In genomic region chr9:86354048-86354881, GRCh38 we compare ENCODE assay signal across 8 cellular contexts. TPM values are rescaled to one million over a fixed set of nuclear protein-coding genes. Genes with fewer than 3 reads are reported as not detected.
A peak's percentile ranks its signal among the peaks of the same experiment; 100 is the strongest.
DNase-seq lines count a peak whose midpoint lies in the region; ATAC-seq, FAIRE-seq and TF ChIP-seq lines count a peak whose summit lies in the region.

Gene TUT7, minus strand, starts transcription at chr9:86354410. Its CDS starts 1,211 bp downstream, at chr9:86353199.

- H3K36me3 ChIP-seq in pancreas = no peaks in the 10 kb centered on the region
- H3K36me3 ChIP-seq in thyroid gland = no peaks in the 10 kb centered on the region

- whole genome bisulfite sequencing in pancreas, 2 donors = 0% methylated on average over 76 to 85 of the region's 85 CpGs
- 1% methylated on average over 29 to 44 of the region's 85 CpGs for WGBS in thyroid gland, 2 donors

- H3K27ac ChIP-seq in pancreas = peak within 1 kb of the TSS; percentile 67 to 99 (median 95)
- H3K27ac ChIP-seq in thyroid gland = peak within 1 kb of the TSS; percentile 80 to 95 (median 90)

- FAIRE-seq in pancreas (lab: Jason Lieb, UNC) = no peak

- no peak for TF ChIP-seq CTCF in GM12875 (IDR thresholded peaks at IDR 0.05; ENCODE audit: borderline replicate concordance, insufficient read depth, low read depth, low read length)
- no peak for TF ChIP-seq CTCF in pancreas (IDR thresholded peaks at IDR 0.05)
- no peak for TF ChIP-seq CTCF in thyroid gland (IDR thresholded peaks at IDR 0.05)

- peak within 1 kb of the TSS; percentile 82 for H3K4me3 ChIP-seq in GM12875 (ENCODE audit: low read depth, low read length)
- H3K4me3 ChIP-seq in pancreas = peak within 1 kb of the TSS; percentile 48 to 99 (median 89)
- H3K4me3 ChIP-seq in thyroid gland (replicated peaks in 1 of 3) = peak within 1 kb of the TSS; percentile 70 to 83 (median 76)

- H3K4me1 ChIP-seq in pancreas (peaks cover 0 to 42% (median 40%) of the 10 kb centered on the region in 3 donors), thyroid gland (peaks cover 19 to 31% of the 10 kb centered on the region in 2 donors)

- DNase-seq in NCI-H128 (lab: John Stamatoyannopoulos, UW; ENCODE audit: unreplicated experiment) (peak; percentile 93), SW 1271 (lab: John Stamatoyannopoulos, UW) (peak; percentile 91 to 95), Right ventricle myocardium superior (peak; percentile 97), pancreas (peak; percentile 96 to 99 (median 98)), thyroid gland (peak; percentile 94 to 95)
- peak; percentile 83 for DNase-seq in activated naive CD8-positive, alpha-beta T cell treated with anti-CD3 and anti-CD28 coated beads, Interleukin-2, amount 50 U/mL, for 16 hours (ENCODE audit: low read depth, low spot score)

- H3K9me3 ChIP-seq in pancreas (no peaks in the 10 kb centered on the region), thyroid gland (no peaks in the 10 kb centered on the region)

- no peaks in the 10 kb centered on the region for H3K27me3 ChIP-seq in pancreas
- H3K27me3 ChIP-seq in thyroid gland = no peaks in the 10 kb centered on the region

- ATAC-seq in HG02759 (IDR thresholded peaks at IDR 0.05; ENCODE audit: unreplicated experiment) (peak; percentile 86), Right ventricle myocardium superior (ENCODE audit: poor library complexity) (peak; percentile 99), pancreas (peak; percentile 93 to 97 (median 94))

- intact Hi-C loops in Right ventricle myocardium superior (cut with DNase I) = no loop called here
- intact Hi-C loops in pancreas (cut with DNase I) = no loop called here
- intact Hi-C loops in thyroid gland (cut with DNase I) = loop anchor here (10.0 kb wide), 1 partner anchor 69 kb away; the partner anchor contains the start of gene ISCA1

- peak in 1 of 2 donors; percentile 89 for TF ChIP-seq POLR2A in thyroid gland (IDR thresholded peaks at IDR 0.05)

RNA-seq across cellular contexts. Expression of gene TUT7, which starts in this region (rescaled TPM):
- total RNA-seq in Right ventricle myocardium superior = 12.3 TPM
- total RNA-seq in pancreas = 10 to 100 TPM in 4 of 6 donors, 1 to 10 TPM in 2; 9.8 to 26.2 (median 13.5) TPM
- polyA plus RNA-seq in pancreas = 10 to 100 TPM in 1 of 2 donors, 1 to 10 TPM in 1; 9.8 to 12.1 TPM
- total RNA-seq in thyroid gland = 10 to 100 TPM; 32.0 to 40.6 (median 33.7) TPM

Comparison
In these comparisons a context has a peak if more than half of its experiments do, and no peak if none do; other contexts are left out.
1. Peak in every context shown above with its lines: DNase-seq, ATAC-seq, H3K4me3 ChIP-seq and H3K27ac ChIP-seq.